ENCODE assay signal across 8 cellular contexts in genomic region chr19:48872182-48872883, GRCh38. TPM values are rescaled to one million over a fixed set of nuclear protein-coding genes. Genes with fewer than 3 reads are reported as not detected.
DNase-seq lines count a peak whose midpoint lies in the region; ATAC-seq, FAIRE-seq and TF ChIP-seq lines count a peak whose summit lies in the region.

PPP1R15A (plus strand) TSS chr19:48872421; CDS start chr19:48873234, 813 bp downstream.

- H3K36me3 ChIP-seq in kidney (ENCODE audit: control insufficient read depth in 1 of 2, insufficient read depth in 2 of 2, low read length in 2 of 2) = peaks cover 0 to 14% of the 10 kb centered on the region in 2 donors

- intact Hi-C loops in kidney (cut with DNase I) = no loop called here

- FAIRE-seq in kidney (lab: Jason Lieb, UNC) = peak; percentile 97

- H3K9me3 ChIP-seq in kidney (ENCODE audit: control insufficient read depth in 1 of 2, low read length in 2 of 2) = no peaks in the 10 kb centered on the region

- DNase-seq in A172 (ENCODE audit: low spot score) = peak; percentile 90
- DNase-seq in NCI-H526 (lab: John Stamatoyannopoulos, UW) = peak; percentile 95 to 97
- DNase-seq in activated CD4-positive, alpha-beta T cell treated with anti-CD3 and anti-CD28 coated beads for 4 hours = peak; percentile 95 to 100
- peak; percentile 99 for DNase-seq in choroid plexus epithelial cell (ENCODE audit: low read depth)
- DNase-seq in kidney = peak; percentile 99
- DNase-seq in stimulated activated CD4-positive, alpha-beta T cell treated with anti-CD3 and anti-CD28 coated beads, Interleukin-15, amount 100 ng/mL, for 1 hour (ENCODE audit: low read depth in 1 of 2, low spot score in 1 of 2) = peak; percentile 96 to 99

- peak within 1 kb of the TSS; percentile 100 for H3K4me3 ChIP-seq in choroid plexus epithelial cell (ENCODE audit: low read depth, low read length)
- H3K4me3 ChIP-seq in kidney (ENCODE audit: low read length in 2 of 2) = peak within 1 kb of the TSS; percentile 99 to 100

- peaks cover 13 to 28% of the 10 kb centered on the region in 2 donors for H3K4me1 ChIP-seq in kidney (ENCODE audit: control insufficient read depth in 1 of 2, insufficient read depth in 1 of 2, low read depth in 1 of 2, low read length in 2 of 2)

- TF ChIP-seq CTCF in choroid plexus epithelial cell (conservative IDR thresholded peaks at IDR 0.05; ENCODE audit: low read depth, low read length) = no peak
- no peak for TF ChIP-seq CTCF in kidney (IDR thresholded peaks at IDR 0.05; ENCODE audit: borderline replicate concordance, extremely low read depth, insufficient read depth)

- H3K9ac ChIP-seq in kidney (ENCODE audit: low read length in 2 of 2) = peak within 1 kb of the TSS; percentile 100

- ATAC-seq in GM18867 (IDR thresholded peaks at IDR 0.05; ENCODE audit: unreplicated experiment) (peak; percentile 53), HG03442 (IDR thresholded peaks at IDR 0.05; ENCODE audit: unreplicated experiment) (peak; percentile 41)

- H3K27ac ChIP-seq in kidney (ENCODE audit: low read depth in 2 of 2, low read length in 2 of 2) = peak within 1 kb of the TSS; percentile 100

RNA-seq across cellular contexts. Expression of gene PPP1R15A, which starts in this region (rescaled TPM):
- total RNA-seq in A172 (2014; rRNA removed; shearing (Covaris generic)) = 20.8 and 34.8 TPM in 2 replicates
- 45.1 TPM for total RNA-seq in kidney
- polyA plus RNA-seq in kidney (ENCODE audit: insufficient read depth, low read depth, low replicate concordance) = 24.7 TPM

Comparison
In these comparisons a context has a peak if more than half of its experiments do, and no peak if none do; other contexts are left out.
1. Peak in every context shown above with its lines: DNase-seq, ATAC-seq, H3K4me3 ChIP-seq and H3K27ac ChIP-seq.